1 cellular context compared by ENCODE assay signal in genomic region chr2:9234680-9235387, GRCh38.
A peak's percentile ranks its signal among the peaks of the same experiment; 100 is the strongest.
TF ChIP-seq lines count a peak whose summit lies in the region.

No MANE protein-coding gene starts in this region.

TF ChIP-seq in HepG2, 621 proteins besides CTCF, POLR2A, EP300 and RAD21 (continued from another document and continues in another):
- TF ChIP-seq ZBTB49 (CRISPR knock-in tag; IDR thresholded peaks at IDR 0.05; ENCODE audit: borderline replicate concordance) (no peak), SP140L (CRISPR knock-in tag; IDR thresholded peaks at IDR 0.05; ENCODE audit: borderline replicate concordance) (no peak), HOXD1 (CRISPR knock-in tag; IDR thresholded peaks at IDR 0.05) (0 out of 2 replicates have a peak, but pooled peaks have one; percentile 12), LCORL (IDR thresholded peaks at IDR 0.05) (peak; percentile 29; the same call in 1 of the 2 replicates), LCORL (CRISPR knock-in tag; IDR thresholded peaks at IDR 0.05) (peak; percentile 71), SNRNP70 (IDR thresholded peaks at IDR 0.05; ENCODE audit: low read depth, low read length) (no peak), CSRNP1 (CRISPR knock-in tag; IDR thresholded peaks at IDR 0.05) (no peak), ZEB1 (IDR thresholded peaks at IDR 0.05; ENCODE audit: insufficient replicate concordance, low read depth) (peak; percentile 43), GRHL1 (CRISPR knock-in tag; conservative IDR thresholded peaks at IDR 0.05) (no peak), ZNF280D (CRISPR knock-in tag; IDR thresholded peaks at IDR 0.05) (no peak), ZNF30 (CRISPR knock-in tag; IDR thresholded peaks at IDR 0.05) (no peak), ELF3 (CRISPR knock-in tag; IDR thresholded peaks at IDR 0.05) (peak; percentile 85), DPF2 (CRISPR knock-in tag; IDR thresholded peaks at IDR 0.05; ENCODE audit: borderline replicate concordance, low read depth) (no peak; the same call in 1 of the 2 replicates), ZNF280B (CRISPR knock-in tag; IDR thresholded peaks at IDR 0.05; ENCODE audit: borderline replicate concordance) (no peak), BATF2 (CRISPR knock-in tag; IDR thresholded peaks at IDR 0.05) (no peak), ZNF343 (CRISPR knock-in tag; IDR thresholded peaks at IDR 0.05) (peak; percentile 29; the same call in 1 of the 2 replicates), ISX (CRISPR knock-in tag; conservative IDR thresholded peaks at IDR 0.05) (no peak), MED8 (CRISPR knock-in tag; IDR thresholded peaks at IDR 0.05; ENCODE audit: insufficient replicate concordance) (no peak), GABPA (IDR thresholded peaks at IDR 0.05; ENCODE audit: low read depth, low read length) (no peak), GABPA (CRISPR knock-in tag; IDR thresholded peaks at IDR 0.05; ENCODE audit: low read depth) (peak; percentile 80), EHMT2 (IDR thresholded peaks at IDR 0.05; ENCODE audit: borderline replicate concordance, low read depth, low read length) (peak; percentile 52; the same call in 1 of the 2 replicates), ATF5 (CRISPR knock-in tag; IDR thresholded peaks at IDR 0.05; ENCODE audit: low read depth) (no peak), ZNF513 (CRISPR knock-in tag; conservative IDR thresholded peaks at IDR 0.05) (no peak), SP1 (IDR thresholded peaks at IDR 0.05) (no peak), SP1 (CRISPR knock-in tag; IDR thresholded peaks at IDR 0.05) (no peak), ZNF589 (CRISPR knock-in tag; conservative IDR thresholded peaks at IDR 0.05) (no peak), ZFY (CRISPR knock-in tag; IDR thresholded peaks at IDR 0.05) (peak; percentile 63; the same call in 1 of the 2 replicates), HDAC2 (CRISPR knock-in tag; IDR thresholded peaks at IDR 0.05) (peak; percentile 63), RFXANK (CRISPR knock-in tag; IDR thresholded peaks at IDR 0.05) (peak; percentile 35; the same call in 1 of the 2 replicates), TMF1 (CRISPR knock-in tag; IDR thresholded peaks at IDR 0.05; ENCODE audit: low read depth) (no peak), RBFOX2 (IDR thresholded peaks at IDR 0.05; ENCODE audit: low read depth, low read length) (0 out of 2 replicates have a peak, but pooled peaks have one; percentile 29), ZNF670 (CRISPR knock-in tag; IDR thresholded peaks at IDR 0.05; ENCODE audit: borderline replicate concordance) (no peak), TFE3 (CRISPR knock-in tag; IDR thresholded peaks at IDR 0.05) (peak; percentile 57), PRPF4 (IDR thresholded peaks at IDR 0.05; ENCODE audit: low read depth, low read length, poor library complexity, severe bottlenecking) (no peak), ZNF562 (CRISPR knock-in tag; IDR thresholded peaks at IDR 0.05; ENCODE audit: borderline replicate concordance) (no peak), TFDP2 (CRISPR knock-in tag; IDR thresholded peaks at IDR 0.05) (no peak), ZFYVE20 (CRISPR knock-in tag; IDR thresholded peaks at IDR 0.05; ENCODE audit: borderline replicate concordance, low read depth) (no peak), RARG (CRISPR knock-in tag; IDR thresholded peaks at IDR 0.05; ENCODE audit: low read depth) (no peak), FOXK1 (CRISPR knock-in tag; IDR thresholded peaks at IDR 0.05; ENCODE audit: borderline replicate concordance, low read depth) (peak; percentile 47; the same call in 1 of the 2 replicates), ZNF563 (CRISPR knock-in tag; IDR thresholded peaks at IDR 0.05) (no peak), SYNCRIP (IDR thresholded peaks at IDR 0.05; ENCODE audit: insufficient read depth, low read depth, low read length) (no peak), ZIK1 (CRISPR knock-in tag; IDR thresholded peaks at IDR 0.05; ENCODE audit: borderline replicate concordance, low read depth) (no peak), NFKBIZ (CRISPR knock-in tag; IDR thresholded peaks at IDR 0.05) (no peak), ZNF546 (CRISPR knock-in tag; conservative IDR thresholded peaks at IDR 0.05) (no peak), RORA (CRISPR knock-in tag; IDR thresholded peaks at IDR 0.05) (no peak), KLF12 (CRISPR knock-in tag; IDR thresholded peaks at IDR 0.05; ENCODE audit: borderline replicate concordance) (no peak), ZNF317 (CRISPR knock-in tag; IDR thresholded peaks at IDR 0.05) (peak; percentile 41; the same call in 1 of the 2 replicates), ZNF138 (CRISPR knock-in tag; IDR thresholded peaks at IDR 0.05; ENCODE audit: low read depth) (no peak), ZBTB26 (CRISPR knock-in tag; IDR thresholded peaks at IDR 0.05; ENCODE audit: borderline replicate concordance) (peak; percentile 74; the same call in 1 of the 2 replicates), ESRRA (CRISPR knock-in tag; IDR thresholded peaks at IDR 0.05; ENCODE audit: low read depth) (no peak)
